Comparison of ENCODE assay signal across 1 cellular context in genomic region chr12:56260380-56260779, GRCh38.
TF ChIP-seq lines count a peak whose summit lies in the region.

No MANE protein-coding gene starts in this region.

TF ChIP-seq in IMR-90, 13 proteins besides CTCF, POLR2A, EP300 and RAD21 (continued from another document):
- TF ChIP-seq MXI1 (IDR thresholded peaks at IDR 0.05; ENCODE audit: borderline replicate concordance, low read depth, low read length) (no peak), CHD1 (IDR thresholded peaks at IDR 0.05; ENCODE audit: low read depth, low read length) (no peak), USF2 (IDR thresholded peaks at IDR 0.05; ENCODE audit: low read depth, low read length) (no peak), BHLHE40 (IDR thresholded peaks at IDR 0.05; ENCODE audit: low read depth, low read length) (no peak), RFX5 (IDR thresholded peaks at IDR 0.05; ENCODE audit: low read depth, low read length) (no peak), ELK1 (IDR thresholded peaks at IDR 0.05; ENCODE audit: borderline replicate concordance, low read depth, low read length) (no peak), NFE2L2 (IDR thresholded peaks at IDR 0.05; ENCODE audit: low read depth, low read length) (no peak), MAZ (IDR thresholded peaks at IDR 0.05; ENCODE audit: borderline replicate concordance, low read depth, low read length) (no peak), RCOR1 (IDR thresholded peaks at IDR 0.05; ENCODE audit: insufficient replicate concordance, low read length) (no peak), CEBPB (IDR thresholded peaks at IDR 0.05; ENCODE audit: low read depth, low read length) (no peak), SMC3 (IDR thresholded peaks at IDR 0.05; ENCODE audit: low read depth, low read length) (no peak)
